Comparison of ENCODE assay signal across 8 cellular contexts in the genomic region with DNA sequence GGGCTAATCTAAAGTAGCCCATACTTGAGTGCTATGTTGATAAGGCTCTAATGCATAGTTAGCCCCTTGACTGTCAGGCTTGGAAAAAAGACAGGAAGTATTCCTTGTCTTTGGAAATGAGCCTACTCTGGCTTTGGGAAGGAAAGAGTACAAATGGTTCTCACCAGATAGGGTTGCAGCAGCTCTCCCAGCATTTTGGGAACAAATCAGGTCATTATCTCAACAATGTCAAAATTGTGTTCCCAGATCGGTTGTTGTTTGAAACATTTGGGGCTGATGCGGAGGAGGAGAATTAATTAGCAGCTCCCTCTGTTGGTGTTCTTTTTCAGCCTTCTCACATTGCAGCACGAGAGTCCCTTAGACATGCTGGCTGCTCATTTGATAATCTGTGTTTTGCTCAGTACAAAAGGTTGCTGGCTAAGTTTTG. TPM values are rescaled to one million over a fixed set of nuclear protein-coding genes. Genes with fewer than 3 reads are reported as not detected.
DNase-seq lines count a peak whose midpoint lies in the region; ATAC-seq and TF ChIP-seq lines count a peak whose summit lies in the region.

No MANE protein-coding gene starts in this region.

- intact Hi-C loops in HCT116 (cut with micrococcal nuclease), result loop anchor here (2.0 kb wide), 1 partner anchor 160 kb away; no protein-coding TSS in a partner anchor
- intact Hi-C loops in left cardiac atrium (cut with DNase I), result loop anchor here in 1 of 2 donors (5.0 kb wide), 1 partner anchor 40 kb away; no protein-coding TSS in a partner anchor
- intact Hi-C loops in gastrocnemius medialis (cut with DNase I; ENCODE audit: low total_unique reads), result loop anchor here (5.0 kb wide), 2 partner anchors 45 to 160 kb away; a partner anchor contains a TSS

- H3K36me3 ChIP-seq in HCT116 (ENCODE audit: control insufficient read depth in 1 of 2, insufficient read depth in 2 of 2, low read length in 2 of 2), result no peaks in the 10 kb centered on the region
- H3K36me3 ChIP-seq in gastrocnemius medialis, result no peaks in the 10 kb centered on the region

- H3K4me3 ChIP-seq in HCT116 (replicated peaks in 1 of 2; ENCODE audit: low read depth in 1 of 2, low read length in 2 of 2) (no peak overlapping the region), gastrocnemius medialis (peak overlapping the region in 2 of 4 donors; percentile 8 to 23)

- no peak overlapping the region for H3K4me2 ChIP-seq in HCT116 (ENCODE audit: low read length)

- ATAC-seq in HCT116 (peak; percentile 50; the same call in 1 of the 2 replicates), left cardiac atrium (peak; percentile 61 to 82), gastrocnemius medialis (peak; percentile 77 to 84), GM19023 (IDR thresholded peaks at IDR 0.05; ENCODE audit: unreplicated experiment) (no peak), HG03565 (IDR thresholded peaks at IDR 0.05; ENCODE audit: unreplicated experiment) (no peak)

- CTCF ChIA-PET in HCT116 (lab: Charles Lee), result no interaction called here

- in situ Hi-C loops in gastrocnemius medialis (cut with MboI; ENCODE audit: low sequenced_read_pairs in 4 of 4), result no loop called here

- peak; percentile 39 for TF ChIP-seq RAD21 in HCT116 (IDR thresholded peaks at IDR 0.05; ENCODE audit: low read depth)

- H3K27me3 ChIP-seq in HCT116 (ENCODE audit: insufficient read depth, low read length), result no peaks in the 10 kb centered on the region
- no peaks in the 10 kb centered on the region for H3K27me3 ChIP-seq in gastrocnemius medialis

- no TSS peak for BruUV-seq in HCT116 (replicated peaks; lab: Mats Ljungman, UMichigan)

- H3K4me1 ChIP-seq in HCT116 (ENCODE audit: control insufficient read depth in 1 of 2, insufficient read depth in 2 of 2, low read length in 2 of 2) (no peaks in the 10 kb centered on the region), gastrocnemius medialis (peaks cover 11 to 15% of the 10 kb centered on the region in 2 donors)

- no peaks in the 10 kb centered on the region for H3K9me3 ChIP-seq in HCT116 (ENCODE audit: control insufficient read depth in 1 of 2, insufficient read depth in 1 of 2, low read depth in 1 of 2, low read length in 2 of 2)
- no peaks in the 10 kb centered on the region for H3K9me3 ChIP-seq in gastrocnemius medialis

- H2AFZ ChIP-seq in HCT116 (ENCODE audit: low read depth, low read length, poor library complexity, severe bottlenecking), result no peak overlapping the region

- H4K20me1 ChIP-seq in HCT116 (ENCODE audit: insufficient read depth), result no peaks in the 10 kb centered on the region

- no peak overlapping the region for H3K9ac ChIP-seq in HCT116 (ENCODE audit: low read length)

- DNase-seq in HCT116 (ENCODE audit: low read depth, low spot score) (no peak), SW480 (ENCODE audit: low spot score) (peak; percentile 11), left cardiac atrium (no peak), gastrocnemius medialis (peak in 1 of 2 donors; percentile 8), SHP77 treated with DMSO at 0.1 percent for 48 hours (lab: John Stamatoyannopoulos, UW) (no peak), KG1 (lab: John Stamatoyannopoulos, UW) (no peak)

- no peak overlapping the region for H3K27ac ChIP-seq in HCT116 (ENCODE audit: low read depth, low read length)
- peak overlapping the region in 3 of 4 donors; percentile 16 to 57 (median 23) for H3K27ac ChIP-seq in gastrocnemius medialis

- no peaks in the 10 kb centered on the region for H3K9me2 ChIP-seq in HCT116 (ENCODE audit: insufficient read depth)

- RAD21 ChIA-PET in HCT116 (lab: Charles Lee; ENCODE audit: low non-redundant PET in 1 of 2, low total read pairs in 2 of 2, uncharacterized antibody in 2 of 2, unreplicated experiment in 2 of 2), result no interaction called here

- TF ChIP-seq POLR2A in HCT116 (IDR thresholded peaks at IDR 0.05; ENCODE audit: borderline replicate concordance, extremely low read depth, insufficient read depth, insufficient read length) (no peak), gastrocnemius medialis (IDR thresholded peaks at IDR 0.05) (no peak)

- H3K79me2 ChIP-seq in HCT116 (ENCODE audit: insufficient read depth, low read length), result no peaks in the 10 kb centered on the region

- TF ChIP-seq CTCF in HCT116 (IDR thresholded peaks at IDR 0.05 in 2 of 3, conservative IDR thresholded peaks at IDR 0.05 in 1 of 3; ENCODE audit: borderline replicate concordance in 1 of 3, insufficient read depth in 1 of 3, low read depth in 2 of 3, low read length in 2 of 3) (0 out of 6 replicates have a peak, but pooled peaks of 2 of the 3 experiments have one; percentile 13 to 24), gastrocnemius medialis (IDR thresholded peaks at IDR 0.05 in 4 of 5, conservative IDR thresholded peaks at IDR 0.05 in 1 of 5) (peak in 2 of 5 experiments; percentile 37 to 45)

- POLR2A ChIA-PET in HCT116 (lab: Charles Lee), result no interaction called here

TF ChIP-seq in HCT116, 20 proteins besides CTCF, POLR2A, EP300 and RAD21:
- TF ChIP-seq, protein P1, sequence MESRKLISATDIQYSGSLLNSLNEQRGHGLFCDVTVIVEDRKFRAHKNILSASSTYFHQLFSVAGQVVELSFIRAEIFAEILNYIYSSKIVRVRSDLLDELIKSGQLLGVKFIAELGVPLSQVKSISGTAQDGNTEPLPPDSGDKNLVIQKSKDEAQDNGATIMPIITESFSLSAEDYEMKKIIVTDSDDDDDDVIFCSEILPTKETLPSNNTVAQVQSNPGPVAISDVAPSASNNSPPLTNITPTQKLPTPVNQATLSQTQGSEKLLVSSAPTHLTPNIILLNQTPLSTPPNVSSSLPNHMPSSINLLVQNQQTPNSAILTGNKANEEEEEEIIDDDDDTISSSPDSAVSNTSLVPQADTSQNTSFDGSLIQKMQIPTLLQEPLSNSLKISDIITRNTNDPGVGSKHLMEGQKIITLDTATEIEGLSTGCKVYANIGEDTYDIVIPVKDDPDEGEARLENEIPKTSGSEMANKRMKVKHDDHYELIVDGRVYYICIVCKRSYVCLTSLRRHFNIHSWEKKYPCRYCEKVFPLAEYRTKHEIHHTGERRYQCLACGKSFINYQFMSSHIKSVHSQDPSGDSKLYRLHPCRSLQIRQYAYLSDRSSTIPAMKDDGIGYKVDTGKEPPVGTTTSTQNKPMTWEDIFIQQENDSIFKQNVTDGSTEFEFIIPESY (IDR thresholded peaks at IDR 0.05; ENCODE audit: extremely low read depth, insufficient replicate concordance, low read length), result no peak
- TF ChIP-seq ZFX (IDR thresholded peaks at IDR 0.05) (no peak), YY1 (IDR thresholded peaks at IDR 0.05; ENCODE audit: extremely low read depth, insufficient replicate concordance, low read depth, low read length) (no peak), SP1 (IDR thresholded peaks at IDR 0.05; ENCODE audit: low read depth) (no peak), ELF1 (IDR thresholded peaks at IDR 0.05; ENCODE audit: borderline replicate concordance, low read depth) (no peak), TCF7L2 (IDR thresholded peaks at IDR 0.05; ENCODE audit: borderline replicate concordance, extremely low read depth, insufficient read depth, insufficient read length) (no peak), SRF (IDR thresholded peaks at IDR 0.05; ENCODE audit: low read depth) (no peak), FOSL1 (IDR thresholded peaks at IDR 0.05; ENCODE audit: low read depth) (no peak), EGR1 (IDR thresholded peaks at IDR 0.05; ENCODE audit: low read depth) (no peak), CEBPB (IDR thresholded peaks at IDR 0.05; ENCODE audit: low read depth) (no peak)
- TF ChIP-seq, protein P2, sequence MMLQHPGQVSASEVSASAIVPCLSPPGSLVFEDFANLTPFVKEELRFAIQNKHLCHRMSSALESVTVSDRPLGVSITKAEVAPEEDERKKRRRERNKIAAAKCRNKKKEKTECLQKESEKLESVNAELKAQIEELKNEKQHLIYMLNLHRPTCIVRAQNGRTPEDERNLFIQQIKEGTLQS (IDR thresholded peaks at IDR 0.05), result no peak
- TF ChIP-seq, protein P3, sequence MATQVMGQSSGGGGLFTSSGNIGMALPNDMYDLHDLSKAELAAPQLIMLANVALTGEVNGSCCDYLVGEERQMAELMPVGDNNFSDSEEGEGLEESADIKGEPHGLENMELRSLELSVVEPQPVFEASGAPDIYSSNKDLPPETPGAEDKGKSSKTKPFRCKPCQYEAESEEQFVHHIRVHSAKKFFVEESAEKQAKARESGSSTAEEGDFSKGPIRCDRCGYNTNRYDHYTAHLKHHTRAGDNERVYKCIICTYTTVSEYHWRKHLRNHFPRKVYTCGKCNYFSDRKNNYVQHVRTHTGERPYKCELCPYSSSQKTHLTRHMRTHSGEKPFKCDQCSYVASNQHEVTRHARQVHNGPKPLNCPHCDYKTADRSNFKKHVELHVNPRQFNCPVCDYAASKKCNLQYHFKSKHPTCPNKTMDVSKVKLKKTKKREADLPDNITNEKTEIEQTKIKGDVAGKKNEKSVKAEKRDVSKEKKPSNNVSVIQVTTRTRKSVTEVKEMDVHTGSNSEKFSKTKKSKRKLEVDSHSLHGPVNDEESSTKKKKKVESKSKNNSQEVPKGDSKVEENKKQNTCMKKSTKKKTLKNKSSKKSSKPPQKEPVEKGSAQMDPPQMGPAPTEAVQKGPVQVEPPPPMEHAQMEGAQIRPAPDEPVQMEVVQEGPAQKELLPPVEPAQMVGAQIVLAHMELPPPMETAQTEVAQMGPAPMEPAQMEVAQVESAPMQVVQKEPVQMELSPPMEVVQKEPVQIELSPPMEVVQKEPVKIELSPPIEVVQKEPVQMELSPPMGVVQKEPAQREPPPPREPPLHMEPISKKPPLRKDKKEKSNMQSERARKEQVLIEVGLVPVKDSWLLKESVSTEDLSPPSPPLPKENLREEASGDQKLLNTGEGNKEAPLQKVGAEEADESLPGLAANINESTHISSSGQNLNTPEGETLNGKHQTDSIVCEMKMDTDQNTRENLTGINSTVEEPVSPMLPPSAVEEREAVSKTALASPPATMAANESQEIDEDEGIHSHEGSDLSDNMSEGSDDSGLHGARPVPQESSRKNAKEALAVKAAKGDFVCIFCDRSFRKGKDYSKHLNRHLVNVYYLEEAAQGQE (IDR thresholded peaks at IDR 0.05; ENCODE audit: low read depth), result no peak
- TF ChIP-seq, protein P4, sequence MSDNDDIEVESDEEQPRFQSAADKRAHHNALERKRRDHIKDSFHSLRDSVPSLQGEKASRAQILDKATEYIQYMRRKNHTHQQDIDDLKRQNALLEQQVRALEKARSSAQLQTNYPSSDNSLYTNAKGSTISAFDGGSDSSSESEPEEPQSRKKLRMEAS (IDR thresholded peaks at IDR 0.05), result no peak

RNA-seq across cellular contexts. Expression of a gene that starts 42.3 kb away (rescaled TPM):
- total RNA-seq in HCT116 (2021; ENCODE audit: unreplicated experiment), result 12.1 TPM
- 9.6 and 10.1 TPM in 2 replicates for polyA plus RNA-seq in HCT116 (2012)
- 100 to 1,000 TPM; 110 to 137 TPM for total RNA-seq in left cardiac atrium
- total RNA-seq in gastrocnemius medialis, result 100 to 1,000 TPM in 1 of 4 donors, 10 to 100 TPM in 3; 40.3 to 135 (median 70.5) TPM

Comparison
In these comparisons a context has a peak if more than half of its experiments do, and no peak if none do; other contexts are left out.
1. ATAC-seq: peak in HCT116 (single experiment), left cardiac atrium (2 of 2) and gastrocnemius medialis (2 of 2); none in GM19023 (single experiment) and HG03565 (single experiment).